8 cellular contexts compared by ENCODE assay signal in genomic region chr6:25490018-25490865, GRCh38.
DNase-seq lines count a peak whose midpoint lies in the region; TF ChIP-seq lines count a peak whose summit lies in the region.

No MANE protein-coding gene starts in this region.

- H3K9me3 Mint-ChIP-seq in type B pancreatic cell: no peaks in the 10 kb centered on the region

- H3K4me3 Mint-ChIP-seq in type B pancreatic cell: peak overlapping the region; percentile 8

- H3K27me3 ChIP-seq in SJSA1 (replicated peaks) (no peaks in the 10 kb centered on the region), parathyroid adenoma (ENCODE audit: control insufficient read depth, insufficient read depth, low read length) (no peaks in the 10 kb centered on the region)

- no peak overlapping the region for H3K4me2 ChIP-seq in parathyroid adenoma (ENCODE audit: low read length)

- H3K4me1 ChIP-seq in SJSA1 (replicated peaks) (no peaks in the 10 kb centered on the region), parathyroid adenoma (peaks cover 16% of the 10 kb centered on the region)

- no peaks in the 10 kb centered on the region for H3K79me2 ChIP-seq in parathyroid adenoma

- H3K27me3 Mint-ChIP-seq in type B pancreatic cell: no peaks in the 10 kb centered on the region

- H3K36me3 ChIP-seq in SJSA1 (peaks cover 4% of the 10 kb centered on the region; the same call in 1 of the 2 replicates), parathyroid adenoma (ENCODE audit: control insufficient read depth, insufficient read depth, low read length) (no peaks in the 10 kb centered on the region)

- H2AFZ ChIP-seq in parathyroid adenoma: peak overlapping the region; percentile 62

- H3K4me1 Mint-ChIP-seq in type B pancreatic cell (ENCODE audit: unreplicated experiment): peaks cover 19% of the 10 kb centered on the region

- H3K9ac ChIP-seq in parathyroid adenoma: no peak overlapping the region

- H3K27ac ChIP-seq in SJSA1: no peak overlapping the region
- H3K27ac ChIP-seq in parathyroid adenoma: no peak overlapping the region

- peak; percentile 87 for TF ChIP-seq CTCF in parathyroid adenoma (IDR thresholded peaks at IDR 0.05)
- TF ChIP-seq CTCF in type B pancreatic cell (conservative IDR thresholded peaks at IDR 0.05): peak; percentile 87

- H3K9me3 ChIP-seq in SJSA1 (replicated peaks) (no peaks in the 10 kb centered on the region), parathyroid adenoma (ENCODE audit: control insufficient read depth, low read length) (no peaks in the 10 kb centered on the region)

- peak overlapping the region; percentile 68 for H3K27ac Mint-ChIP-seq in type B pancreatic cell

- H3K4me3 ChIP-seq in SJSA1 (no peak overlapping the region), parathyroid adenoma (ENCODE audit: low read depth, low read length) (no peak overlapping the region)

- DNase-seq in DMS53 treated with DMSO at 0.1 percent for 48 hours (lab: John Stamatoyannopoulos, UW; ENCODE audit: unreplicated experiment) (peak; percentile 89), H4 (ENCODE audit: low spot score) (peak; percentile 53), MV-4-11 (lab: John Stamatoyannopoulos, UW) (peak; percentile 70), SJSA1 (ENCODE audit: low read depth in 1 of 2, low spot score in 2 of 2) (peak; percentile 67 to 69), germinal center (ENCODE audit: low spot score) (peak; percentile 52), type B pancreatic cell (ENCODE audit: extremely low spot score, unreplicated experiment) (peak; percentile 73)
- DNase-seq in activated naive CD4-positive, alpha-beta T cell (lab: John Stamatoyannopoulos, UW): peak in 3 of 4 experiments; percentile 19 to 43 (median 35)

- no peaks in the 10 kb centered on the region for H3K36me3 Mint-ChIP-seq in type B pancreatic cell

Comparison
In these comparisons a context has a peak if more than half of its experiments do, and no peak if none do; other contexts are left out.
1. DNase-seq: peak in every context shown above with its lines; median percentile 89 in DMS53 treated with DMSO at 0.1 percent for 48 hours; 73 in type B pancreatic cell; 70 in MV-4-11; 68 in SJSA1; 53 in H4; 52 in germinal center; 35 in activated naive CD4-positive, alpha-beta T cell.